In genomic region chr2:65053199-65053598, GRCh38 we compare ENCODE assay signal across 9 cellular contexts. TPM values are rescaled to one million over a fixed set of nuclear protein-coding genes. Genes with fewer than 3 reads are reported as not detected.
DNase-seq lines count a peak whose midpoint lies in the region; ATAC-seq and TF ChIP-seq lines count a peak whose summit lies in the region.
"Had no signal": no experiment of that assay in that cellular context is flagged by ENCODE, and none has a peak within 500 bp of the region (broad histone marks: within the 10 kb centered on the region; RNA-seq: fewer than 3 reads in every experiment).

No MANE protein-coding gene starts in this region.

- no peak for TF ChIP-seq CTCF in tibial artery (IDR thresholded peaks at IDR 0.05)

- peaks cover 73% of the 10 kb centered on the region for H3K4me1 Mint-ChIP-seq in stimulated activated memory B cell treated with anti-CD40 and anti-IgM and Interleukin-4, amounts not matched to agents 10 μg/mL and 1 μg/mL and 100 μg/mL, for 72 hours

- peaks cover 4% of the 10 kb centered on the region for H3K9me3 Mint-ChIP-seq in stimulated activated memory B cell treated with anti-CD40 and anti-IgM and Interleukin-4, amounts not matched to agents 10 μg/mL and 1 μg/mL and 100 μg/mL, for 72 hours

- H3K14ac ChIP-seq in mesenchymal stem cell (ENCODE audit: low read length in 2 of 2), result no peak overlapping the region

- no peak overlapping the region for H2AK5ac ChIP-seq in mesenchymal stem cell (ENCODE audit: low read length, severe bottlenecking)

- WGBS in mesenchymal stem cell, result 56% methylated on average over 1 of the region's 1 CpG

- H3K79me1 ChIP-seq in mesenchymal stem cell (replicated peaks; ENCODE audit: low read length, poor library complexity, severe bottlenecking), result peaks cover 1% of the 10 kb centered on the region

- no peak overlapping the region for H2BK12ac ChIP-seq in mesenchymal stem cell (ENCODE audit: low read length in 2 of 2)

- intact Hi-C loops in tibial artery (cut with DNase I; ENCODE audit: low total_unique reads), result loop anchor here (10.0 kb wide), 1 partner anchor 58 kb away; no protein-coding TSS in a partner anchor

- H3K36me3 Mint-ChIP-seq in stimulated activated memory B cell treated with anti-CD40 and anti-IgM and Interleukin-4, amounts not matched to agents 10 μg/mL and 1 μg/mL and 100 μg/mL, for 72 hours, result peaks cover 33% of the 10 kb centered on the region

- no peak overlapping the region for H4K8ac ChIP-seq in mesenchymal stem cell (ENCODE audit: low read length)

- H2BK15ac ChIP-seq in mesenchymal stem cell (ENCODE audit: low read depth, poor library complexity, severe bottlenecking), result no peak overlapping the region

- no peak overlapping the region for H4K91ac ChIP-seq in mesenchymal stem cell (ENCODE audit: low read length)

- DNase-seq in activated gamma-delta T cell treated with Interleukin-2 at 50 U/mL for 16 hours (peak; percentile 19), activated gamma-delta T cell (lab: John Stamatoyannopoulos, UW) (no peak), OCI-M1 (lab: John Stamatoyannopoulos, UW) (peak; percentile 8), tibial artery (no peak), mesenchymal stem cell (no peak), DMS53 (lab: John Stamatoyannopoulos, UW) (no peak)

- H3K36me3 ChIP-seq in tibial artery (no peaks in the 10 kb centered on the region), mesenchymal stem cell (ENCODE audit: control insufficient read depth in 1 of 2, insufficient read depth in 2 of 2, low read depth in 1 of 2, low read length in 2 of 2) (no peaks in the 10 kb centered on the region)

- no peaks in the 10 kb centered on the region for H3K9me3 ChIP-seq in tibial artery
- no peaks in the 10 kb centered on the region for H3K9me3 ChIP-seq in mesenchymal stem cell (ENCODE audit: control insufficient read depth, low read length)

- H3K4me1 ChIP-seq in tibial artery, result peaks cover 0 to 21% (median 13%) of the 10 kb centered on the region in 4 donors
- peaks cover 8% of the 10 kb centered on the region for H3K4me1 ChIP-seq in mesenchymal stem cell (ENCODE audit: control insufficient read depth, insufficient read depth, low read depth, low read length)

- peak; percentile 55 for ATAC-seq in HG02938 (IDR thresholded peaks at IDR 0.05; ENCODE audit: unreplicated experiment)
- ATAC-seq in stimulated activated memory B cell treated with anti-CD40 and anti-IgM and Interleukin-4, amounts not matched to agents 10 μg/mL and 1 μg/mL and 100 μg/mL, for 72 hours, result peak; percentile 78

- no peak overlapping the region for H3K27ac ChIP-seq in tibial artery
- no peak overlapping the region for H3K27ac ChIP-seq in mesenchymal stem cell (ENCODE audit: low read length, poor library complexity, severe bottlenecking)
- H3K27ac ChIP-seq: SJSA1 had no signal

- no peak overlapping the region for H2AFZ ChIP-seq in mesenchymal stem cell (ENCODE audit: low read depth, low read length)

- no peaks in the 10 kb centered on the region for H3K27me3 ChIP-seq in tibial artery
- H3K27me3 ChIP-seq in mesenchymal stem cell (ENCODE audit: control insufficient read depth in 1 of 2, insufficient read depth in 1 of 2, low read length in 2 of 2), result peaks cover 0 to 7% of the 10 kb centered on the region in 2 experiments
- H3K27me3 ChIP-seq: SJSA1 had no signal

- H2BK120ac ChIP-seq in mesenchymal stem cell (ENCODE audit: low read depth, low read length), result no peak overlapping the region

- H3K18ac ChIP-seq in mesenchymal stem cell (ENCODE audit: low read depth in 1 of 2, low read length in 2 of 2), result no peak overlapping the region

- H3K4me2 ChIP-seq in mesenchymal stem cell (ENCODE audit: low read length, poor library complexity, severe bottlenecking), result no peak overlapping the region

- H3K4me3 ChIP-seq in tibial artery (no peak overlapping the region), mesenchymal stem cell (ENCODE audit: insufficient read depth in 1 of 2, low read depth in 1 of 2, low read length in 2 of 2) (no peak overlapping the region)
- H3K4me3 ChIP-seq: SJSA1 had no signal

- H3K4ac ChIP-seq in mesenchymal stem cell (ENCODE audit: low read depth in 1 of 2, low read length in 2 of 2), result no peak overlapping the region

- peak overlapping the region; percentile 99 for H3K4me3 Mint-ChIP-seq in stimulated activated memory B cell treated with anti-CD40 and anti-IgM and Interleukin-4, amounts not matched to agents 10 μg/mL and 1 μg/mL and 100 μg/mL, for 72 hours

- no peak overlapping the region for H2BK5ac ChIP-seq in mesenchymal stem cell (ENCODE audit: low read depth, low read length, poor library complexity, severe bottlenecking)

- H3K23ac ChIP-seq in mesenchymal stem cell (ENCODE audit: low read length in 2 of 2), result no peak overlapping the region

- no peaks in the 10 kb centered on the region for H3K27me3 Mint-ChIP-seq in stimulated activated memory B cell treated with anti-CD40 and anti-IgM and Interleukin-4, amounts not matched to agents 10 μg/mL and 1 μg/mL and 100 μg/mL, for 72 hours

- H3K9ac ChIP-seq in mesenchymal stem cell (ENCODE audit: low read length), result no peak overlapping the region

- peak overlapping the region; percentile 89 for H3K27ac Mint-ChIP-seq in stimulated activated memory B cell treated with anti-CD40 and anti-IgM and Interleukin-4, amounts not matched to agents 10 μg/mL and 1 μg/mL and 100 μg/mL, for 72 hours

RNA-seq across cellular contexts. Expression of gene CEP68, which starts 3.0 kb away (rescaled TPM):
- polyA plus RNA-seq in mesenchymal stem cell (2013, experiment 1 of 2), result 2.9 TPM
- 3.2 TPM for polyA plus RNA-seq in mesenchymal stem cell (2013, experiment 2 of 2)

Comparison
In these comparisons a context has a peak if more than half of its experiments do, and no peak if none do; other contexts are left out.
1. DNase-seq: peak in activated gamma-delta T cell treated with Interleukin-2 at 50 U/mL for 16 hours (single experiment) and OCI-M1 (single experiment); none in activated gamma-delta T cell (single experiment), tibial artery (0 of 2), mesenchymal stem cell (single experiment) and DMS53 (single experiment).